ENCODE assay signal across 1 cellular context in the genomic region with DNA sequence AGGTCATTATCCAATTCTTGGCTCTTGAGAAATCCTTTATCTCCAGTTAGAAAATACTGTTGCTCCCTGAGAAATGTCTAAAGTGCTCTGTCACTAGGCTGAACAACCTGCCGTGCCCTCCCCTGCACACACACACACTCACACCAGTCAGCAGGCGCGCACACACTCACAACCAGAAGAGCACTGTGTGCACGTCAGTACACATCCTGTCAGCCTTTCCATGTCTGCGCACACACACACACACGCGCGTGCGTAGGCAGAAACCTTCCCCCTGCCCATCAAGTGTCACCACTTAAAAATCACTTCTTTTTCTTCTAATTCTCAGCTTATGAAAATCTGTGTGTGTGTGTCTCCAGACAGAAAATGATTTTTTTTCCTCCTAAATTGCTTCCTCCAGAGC.
TF ChIP-seq lines count a peak whose summit lies in the region.

No MANE protein-coding gene starts in this region.

TF ChIP-seq in GM23338, 12 proteins besides CTCF, POLR2A, EP300 and RAD21 (continued from another document):
- TF ChIP-seq REST (IDR thresholded peaks at IDR 0.05; ENCODE audit: unreplicated experiment) (no peak), ZNF462 (CRISPR knock-in tag; IDR thresholded peaks at IDR 0.05) (no peak), ZNF331 (CRISPR knock-in tag; IDR thresholded peaks at IDR 0.05; ENCODE audit: low read depth) (no peak), ZNF114 (CRISPR knock-in tag; IDR thresholded peaks at IDR 0.05) (no peak), STAT1 (IDR thresholded peaks at IDR 0.05; ENCODE audit: unreplicated experiment) (no peak), POLR2AphosphoS5 (IDR thresholded peaks at IDR 0.05; ENCODE audit: low read depth) (no peak)
- TF ChIP-seq, protein P1, sequence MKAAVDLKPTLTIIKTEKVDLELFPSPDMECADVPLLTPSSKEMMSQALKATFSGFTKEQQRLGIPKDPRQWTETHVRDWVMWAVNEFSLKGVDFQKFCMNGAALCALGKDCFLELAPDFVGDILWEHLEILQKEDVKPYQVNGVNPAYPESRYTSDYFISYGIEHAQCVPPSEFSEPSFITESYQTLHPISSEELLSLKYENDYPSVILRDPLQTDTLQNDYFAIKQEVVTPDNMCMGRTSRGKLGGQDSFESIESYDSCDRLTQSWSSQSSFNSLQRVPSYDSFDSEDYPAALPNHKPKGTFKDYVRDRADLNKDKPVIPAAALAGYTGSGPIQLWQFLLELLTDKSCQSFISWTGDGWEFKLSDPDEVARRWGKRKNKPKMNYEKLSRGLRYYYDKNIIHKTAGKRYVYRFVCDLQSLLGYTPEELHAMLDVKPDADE (IDR thresholded peaks at IDR 0.05), result no peak
